18 cellular contexts compared by ENCODE assay signal in genomic region chr19:39918183-39918651, GRCh38.
"Had no signal": no experiment of that assay in that cellular context is flagged by ENCODE, and none has a peak within 500 bp of the region (broad histone marks: within the 10 kb centered on the region; RNA-seq: fewer than 3 reads in every experiment).

No MANE protein-coding gene starts in this region.

- H3K27ac ChIP-seq: left lung, ovary, psoas muscle, suprapubic skin, upper lobe of left lung had no signal

- H3K27me3 Mint-ChIP-seq: activated naive CD8-positive, alpha-beta T cell treated with anti-CD3 and anti-CD28 coated beads for 36 hours; stimulated activated naive CD8-positive, alpha-beta T cell treated with anti-CD3 and anti-CD28 coated beads, Interleukin-15, Interleukin-2, amounts not matched to agents 100 ng/mL and 50 ng/mL, for 24 hours had no signal

- DNase-seq: activated CD4-positive, alpha-beta T cell treated with anti-CD3 and anti-CD28 coated beads, Interleukin-2, amount 50 U/mL, for 48 hours; activated naive CD8-positive, alpha-beta T cell treated with anti-CD3 and anti-CD28 coated beads for 36 hours; activated T-cell treated with anti-CD3 and anti-CD28 coated beads for 4 hours; amniotic stem cell; erythroblast; hypothalamus; left lung; mammary epithelial cell; naive B cell; ovary; psoas muscle; right cardiac atrium; SW 1271 had no signal

- H3K27ac Mint-ChIP-seq: activated naive CD8-positive, alpha-beta T cell treated with anti-CD3 and anti-CD28 coated beads for 36 hours; activated T-helper 1 cell treated with anti-CD3 and anti-CD28 coated beads, Interleukin-12 subunit alpha, Interleukin-12 subunit beta, Interleukin-2, Interleukin-4 antibody, amounts not matched to agents 30 ng/mL and 10 ng/mL and 1 ng/mL, durations not matched to agents 14 hours and 24 hours and 36 hours; stimulated activated naive CD8-positive, alpha-beta T cell treated with anti-CD3 and anti-CD28 coated beads, Interleukin-15, Interleukin-2, amounts not matched to agents 100 ng/mL and 50 ng/mL, for 24 hours had no signal

- H3K4me1 ChIP-seq: left lung, psoas muscle, suprapubic skin, upper lobe of left lung had no signal

- H3K36me3 ChIP-seq: left lung, ovary, suprapubic skin, upper lobe of left lung had no signal

- H3K9me3 ChIP-seq: left lung, ovary, psoas muscle, suprapubic skin, upper lobe of left lung had no signal

- H3K4me3 ChIP-seq: left lung, ovary, psoas muscle, suprapubic skin, upper lobe of left lung had no signal

- H3K27me3 ChIP-seq: ovary, upper lobe of left lung had no signal

- ATAC-seq: left lung, psoas muscle, right cardiac atrium had no signal

- H3K4me1 Mint-ChIP-seq: neural crest cell had no signal

- H3K9me3 Mint-ChIP-seq: activated naive CD8-positive, alpha-beta T cell treated with anti-CD3 and anti-CD28 coated beads for 36 hours; activated T-helper 1 cell treated with anti-CD3 and anti-CD28 coated beads, Interleukin-12 subunit alpha, Interleukin-12 subunit beta, Interleukin-2, Interleukin-4 antibody, amounts not matched to agents 30 ng/mL and 10 ng/mL and 1 ng/mL, durations not matched to agents 14 hours and 24 hours and 36 hours; neural crest cell; stimulated activated naive CD8-positive, alpha-beta T cell treated with anti-CD3 and anti-CD28 coated beads, Interleukin-15, Interleukin-2, amounts not matched to agents 100 ng/mL and 50 ng/mL, for 24 hours had no signal

- H3K4me3 Mint-ChIP-seq: activated naive CD8-positive, alpha-beta T cell treated with anti-CD3 and anti-CD28 coated beads for 36 hours; activated T-helper 1 cell treated with anti-CD3 and anti-CD28 coated beads, Interleukin-12 subunit alpha, Interleukin-12 subunit beta, Interleukin-2, Interleukin-4 antibody, amounts not matched to agents 30 ng/mL and 10 ng/mL and 1 ng/mL, durations not matched to agents 14 hours and 24 hours and 36 hours; naive B cell; neural crest cell; stimulated activated naive CD8-positive, alpha-beta T cell treated with anti-CD3 and anti-CD28 coated beads, Interleukin-15, Interleukin-2, amounts not matched to agents 100 ng/mL and 50 ng/mL, for 24 hours had no signal
